In genomic region chr6:39335780-39336541, GRCh38 we compare ENCODE assay signal across 1 cellular context.
TF ChIP-seq lines count a peak whose summit lies in the region.

No MANE protein-coding gene starts in this region.

TF ChIP-seq in IMR-90, 13 proteins besides CTCF, POLR2A, EP300 and RAD21:
- TF ChIP-seq CEBPB (IDR thresholded peaks at IDR 0.05; ENCODE audit: low read depth, low read length) (no peak), MAZ (IDR thresholded peaks at IDR 0.05; ENCODE audit: borderline replicate concordance, low read depth, low read length) (no peak), FOS (IDR thresholded peaks at IDR 0.05; ENCODE audit: low read depth, low read length) (no peak), RFX5 (IDR thresholded peaks at IDR 0.05; ENCODE audit: low read depth, low read length) (no peak), SMC3 (IDR thresholded peaks at IDR 0.05; ENCODE audit: low read depth, low read length) (no peak), NFE2L2 (IDR thresholded peaks at IDR 0.05; ENCODE audit: low read depth, low read length) (no peak), USF2 (IDR thresholded peaks at IDR 0.05; ENCODE audit: low read depth, low read length) (no peak), MXI1 (IDR thresholded peaks at IDR 0.05; ENCODE audit: borderline replicate concordance, low read depth, low read length) (no peak), ELK1 (IDR thresholded peaks at IDR 0.05; ENCODE audit: borderline replicate concordance, low read depth, low read length) (no peak), BHLHE40 (IDR thresholded peaks at IDR 0.05; ENCODE audit: low read depth, low read length) (no peak), MAFK (IDR thresholded peaks at IDR 0.05; ENCODE audit: low read depth, low read length) (no peak), CHD1 (IDR thresholded peaks at IDR 0.05; ENCODE audit: low read depth, low read length) (no peak), RCOR1 (IDR thresholded peaks at IDR 0.05; ENCODE audit: insufficient replicate concordance, low read length) (no peak)
